Comparison of ENCODE assay signal across 20 cellular contexts in genomic region chr16:73781297-73781696, GRCh38.
DNase-seq lines count a peak whose midpoint lies in the region; ATAC-seq, FAIRE-seq and TF ChIP-seq lines count a peak whose summit lies in the region.
"Had no signal": no experiment of that assay in that cellular context is flagged by ENCODE, and none has a peak within 500 bp of the region (broad histone marks: within the 10 kb centered on the region; RNA-seq: fewer than 3 reads in every experiment).

No MANE protein-coding gene starts in this region.

- no peak overlapping the region for H2BK12ac ChIP-seq in H9 (ENCODE audit: insufficient read length, low read depth, low read length)

- no peaks in the 10 kb centered on the region for H3K23me2 ChIP-seq in H9 (ENCODE audit: insufficient read length, low read depth, low read length, poor library complexity, severe bottlenecking)

- no peak overlapping the region for H3K14ac ChIP-seq in H9 (ENCODE audit: insufficient read depth, low read length)

- no peaks in the 10 kb centered on the region for H3K79me2 ChIP-seq in H9 (ENCODE audit: insufficient read depth, low read length)
- no peaks in the 10 kb centered on the region for H3K79me2 ChIP-seq in GM12878 (ENCODE audit: control insufficient read depth, insufficient read depth, low read length)

- CTCF ChIA-PET in GM12878 (lab: Yijun Ruan, JAX), result interaction anchor here (0.7 kb wide), 1 partner anchor 650 kb away, joined by 3 read pairs; no protein-coding TSS in a partner anchor

- H2AK5ac ChIP-seq in H9 (ENCODE audit: insufficient read length, low read length), result no peak overlapping the region

- no peak for TF ChIP-seq POLR2A in GM12878 (IDR thresholded peaks at IDR 0.05; ENCODE audit: low read depth, low read length)

- H4K20me1 ChIP-seq in H9 (ENCODE audit: control insufficient read depth, insufficient read depth, insufficient read length) (no peaks in the 10 kb centered on the region), GM12878 (ENCODE audit: control insufficient read depth, insufficient read depth) (no peaks in the 10 kb centered on the region)

- TF ChIP-seq CTCF in H9 (conservative IDR thresholded peaks at IDR 0.05), result no peak
- TF ChIP-seq CTCF in GM12878 (IDR thresholded peaks at IDR 0.05 in 2 of 3, conservative IDR thresholded peaks at IDR 0.05 in 1 of 3; ENCODE audit: control insufficient read depth in 2 of 3, extremely low read depth in 1 of 3, insufficient read depth in 1 of 3, low read depth in 3 of 3, low read length in 3 of 3), result no peak
- TF ChIP-seq CTCF in right atrium auricular region (IDR thresholded peaks at IDR 0.05), result no peak
- no peak for TF ChIP-seq CTCF in coronary artery (IDR thresholded peaks at IDR 0.05)

- no peak overlapping the region for H3K18ac ChIP-seq in H9 (ENCODE audit: insufficient read length, low read depth, low read length)

- H3K4ac ChIP-seq in H9 (ENCODE audit: low read depth, low read length), result no peak overlapping the region

- H3K27me3 ChIP-seq in H9 (ENCODE audit: insufficient read depth, low read length), result no peaks in the 10 kb centered on the region
- H3K27me3 ChIP-seq in GM12878 (replicated peaks in 1 of 2; ENCODE audit: control insufficient read depth in 2 of 2, insufficient read depth in 2 of 2, low read length in 1 of 2), result no peaks in the 10 kb centered on the region
- no peaks in the 10 kb centered on the region for H3K27me3 ChIP-seq in right atrium auricular region

- H4K5ac ChIP-seq in H9 (ENCODE audit: insufficient read length, low read depth, low read length), result no peak overlapping the region

- H2BK120ac ChIP-seq in H9 (ENCODE audit: low read depth, low read length, poor library complexity, severe bottlenecking), result no peak overlapping the region

- no peak for FAIRE-seq in GM12878 (lab: Jason Lieb, UNC)
- FAIRE-seq: GM12891, GM18507, GM19239 had no signal

- SMC1A ChIA-PET in GM12878 (lab: Charles Lee; ENCODE audit: uncharacterized antibody, unreplicated experiment), result no interaction called here

- no peak overlapping the region for H3K56ac ChIP-seq in H9 (ENCODE audit: insufficient read length, low read depth, low read length)

- H3K4me3 Mint-ChIP-seq in H9, result no peak overlapping the region
- H3K4me3 Mint-ChIP-seq: CD4-positive, alpha-beta memory T cell had no signal

- H3K9me3 Mint-ChIP-seq in H9, result peaks cover 5 to 7% of the 10 kb centered on the region in 2 experiments

- no peaks in the 10 kb centered on the region for H3K4me1 Mint-ChIP-seq in H9
- H3K4me1 Mint-ChIP-seq: CD4-positive, alpha-beta memory T cell had no signal

- no peak overlapping the region for H3K23ac ChIP-seq in H9 (ENCODE audit: insufficient read length, low read depth, low read length)

- H3T11ph ChIP-seq in H9 (ENCODE audit: low read length), result no peak overlapping the region

- in situ Hi-C loops in GM12878 (cut with MboI), result no loop called here

- H4K91ac ChIP-seq in H9 (ENCODE audit: insufficient read length, low read depth, low read length), result no peak overlapping the region

- H2BK5ac ChIP-seq in H9 (ENCODE audit: insufficient read length, low read length), result no peak overlapping the region

- H3K79me1 ChIP-seq in H9 (ENCODE audit: insufficient read depth, low read depth, low read length, poor library complexity, severe bottlenecking), result no peaks in the 10 kb centered on the region

- intact Hi-C loops in GM12878 (cut with micrococcal nuclease; ENCODE audit: unreplicated experiment), result no loop called here

- H3K9me3 ChIP-seq in H9 (ENCODE audit: control insufficient read depth, low read depth, low read length), result no peaks in the 10 kb centered on the region
- H3K9me3 ChIP-seq in GM12878 (replicated peaks; ENCODE audit: control insufficient read depth, insufficient read depth, low read length), result no peaks in the 10 kb centered on the region
- H3K9me3 ChIP-seq in right atrium auricular region, result peaks cover 0 to 25% of the 10 kb centered on the region in 2 donors

- H2BK20ac ChIP-seq in H9 (ENCODE audit: low read depth, low read length, poor library complexity, severe bottlenecking), result no peak overlapping the region

- ATAC-seq in GM18867 (IDR thresholded peaks at IDR 0.05; ENCODE audit: unreplicated experiment), result peak; percentile 71
- peak; percentile 50 for ATAC-seq in GM12878
- ATAC-seq in HG03469 (IDR thresholded peaks at IDR 0.05; ENCODE audit: unreplicated experiment), result no peak
- no peak for ATAC-seq in GM21360 (IDR thresholded peaks at IDR 0.05; ENCODE audit: unreplicated experiment)
- ATAC-seq: HCT116 had no signal

- H3K27me3 Mint-ChIP-seq in H9 (ENCODE audit: low read depth), result no peaks in the 10 kb centered on the region
- H3K27me3 Mint-ChIP-seq: CD4-positive, alpha-beta memory T cell had no signal

- no peaks in the 10 kb centered on the region for H3K36me3 ChIP-seq in GM12878 (ENCODE audit: control insufficient read depth in 2 of 2, insufficient read depth in 2 of 2, low read length in 1 of 2)
- no peaks in the 10 kb centered on the region for H3K36me3 ChIP-seq in right atrium auricular region

- BruUV-seq in GM12878 (replicated peaks; lab: Mats Ljungman, UMichigan), result no TSS peak

- H3K27ac Mint-ChIP-seq in H9, result no peak overlapping the region
- H3K27ac Mint-ChIP-seq: CD4-positive, alpha-beta memory T cell had no signal

- no peak overlapping the region for H3K9ac ChIP-seq in H9 (ENCODE audit: extremely low read depth, insufficient read length, low read length)
- no peak overlapping the region for H3K9ac ChIP-seq in GM12878 (ENCODE audit: control insufficient read depth, insufficient read depth, low read length)

- H3K4me1 ChIP-seq in H9 (ENCODE audit: insufficient read depth, low read length) (no peaks in the 10 kb centered on the region), GM12878 (ENCODE audit: control insufficient read depth, insufficient read depth, low read length) (no peaks in the 10 kb centered on the region), right atrium auricular region (no peaks in the 10 kb centered on the region)

- TF ChIP-seq EP300 in GM12878 (IDR thresholded peaks at IDR 0.05; ENCODE audit: borderline replicate concordance in 1 of 2, control insufficient read depth in 1 of 2, low read depth in 2 of 2, low read length in 2 of 2), result no peak

- WGBS in H9 (ENCODE audit: extremely low coverage, insufficient read length, low lambda C conversion rate), result no CpG with 5 or more reads among the region's 3 CpGs
- WGBS in GM12878 (ENCODE audit: insufficient coverage, insufficient replicate concordance, low lambda C conversion rate, missing lambda C conversion rate), result 0% methylated on average over 3 of the region's 3 CpGs

- H4K8ac ChIP-seq in H9 (replicated peaks; ENCODE audit: insufficient read length, low read depth, low read length), result no peak overlapping the region

- H3K36me3 Mint-ChIP-seq in H9 (ENCODE audit: insufficient read depth in 1 of 3, low read depth in 3 of 3), result peaks cover 0 to 15% (median 0%) of the 10 kb centered on the region in 3 experiments; a peak in 2 of 7 replicates
- H3K36me3 Mint-ChIP-seq: CD4-positive, alpha-beta memory T cell had no signal

- no peak overlapping the region for H2BK15ac ChIP-seq in H9 (ENCODE audit: low read depth, low read length)

- POLR2A ChIA-PET in GM12878 (lab: Charles Lee), result no interaction called here

- no peak for TF ChIP-seq RAD21 in GM12878 (IDR thresholded peaks at IDR 0.05; ENCODE audit: insufficient read depth, low read depth, low read length)

- H3K4me3 ChIP-seq in GM12878, result no peak overlapping the region
- H3K4me3 ChIP-seq in right atrium auricular region, result no peak overlapping the region
- H3K4me3 ChIP-seq in coronary artery, result no peak overlapping the region

- DNase-seq in H9, result no peak
- DNase-seq in GM12878 (ENCODE audit: low read depth, low spot score), result no peak
- DNase-seq in right atrium auricular region (ENCODE audit: low spot score), result no peak
- DNase-seq in coronary artery (ENCODE audit: low spot score), result no peak
- DNase-seq: C1 segment of cervical spinal cord; Calu3; CD4-positive, alpha-beta memory T cell; COR-L47; DMS53; DMS79 treated with DMSO at 0.1 percent for 48 hours; GF-D8; GOT3; H7 had no signal

- H3K4me2 ChIP-seq in H9 (ENCODE audit: insufficient read depth, insufficient read length, low read length), result no peak overlapping the region
- no peak overlapping the region for H3K4me2 ChIP-seq in GM12878 (ENCODE audit: control insufficient read depth, insufficient read depth)

- H3K27ac ChIP-seq in H9 (ENCODE audit: insufficient read length, low read depth, low read length), result no peak overlapping the region
- H3K27ac ChIP-seq in GM12878 (ENCODE audit: control insufficient read depth, insufficient read depth), result no peak overlapping the region
- H3K27ac ChIP-seq in right atrium auricular region, result no peak overlapping the region
- H3K27ac ChIP-seq in coronary artery, result no peak overlapping the region

- RAD21 ChIA-PET in GM12878 (lab: Charles Lee; ENCODE audit: unreplicated experiment), result no interaction called here

- H2AFZ ChIP-seq in H9 (ENCODE audit: low read length) (peak overlapping the region; percentile 82), GM12878 (ENCODE audit: control insufficient read depth, low read depth, low read length) (no peak overlapping the region)

TF ChIP-seq in GM12878, 131 proteins besides CTCF, POLR2A, EP300 and RAD21:
- no peak for TF ChIP-seq ZNF217 (IDR thresholded peaks at IDR 0.05)
- TF ChIP-seq BHLHE40 (IDR thresholded peaks at IDR 0.05; ENCODE audit: borderline replicate concordance in 1 of 2, low read depth in 2 of 2, low read length in 1 of 2), result peak; percentile 59 to 61; a peak in 3 of 4 replicates

Comparison
In these comparisons a context has a peak if more than half of its experiments do, and no peak if none do; other contexts are left out.
1. ATAC-seq: peak in GM18867 (single experiment) and GM12878 (single experiment); none in HG03469 (single experiment) and GM21360 (single experiment).